Comparison of ENCODE assay signal across 8 cellular contexts in the genomic region with DNA sequence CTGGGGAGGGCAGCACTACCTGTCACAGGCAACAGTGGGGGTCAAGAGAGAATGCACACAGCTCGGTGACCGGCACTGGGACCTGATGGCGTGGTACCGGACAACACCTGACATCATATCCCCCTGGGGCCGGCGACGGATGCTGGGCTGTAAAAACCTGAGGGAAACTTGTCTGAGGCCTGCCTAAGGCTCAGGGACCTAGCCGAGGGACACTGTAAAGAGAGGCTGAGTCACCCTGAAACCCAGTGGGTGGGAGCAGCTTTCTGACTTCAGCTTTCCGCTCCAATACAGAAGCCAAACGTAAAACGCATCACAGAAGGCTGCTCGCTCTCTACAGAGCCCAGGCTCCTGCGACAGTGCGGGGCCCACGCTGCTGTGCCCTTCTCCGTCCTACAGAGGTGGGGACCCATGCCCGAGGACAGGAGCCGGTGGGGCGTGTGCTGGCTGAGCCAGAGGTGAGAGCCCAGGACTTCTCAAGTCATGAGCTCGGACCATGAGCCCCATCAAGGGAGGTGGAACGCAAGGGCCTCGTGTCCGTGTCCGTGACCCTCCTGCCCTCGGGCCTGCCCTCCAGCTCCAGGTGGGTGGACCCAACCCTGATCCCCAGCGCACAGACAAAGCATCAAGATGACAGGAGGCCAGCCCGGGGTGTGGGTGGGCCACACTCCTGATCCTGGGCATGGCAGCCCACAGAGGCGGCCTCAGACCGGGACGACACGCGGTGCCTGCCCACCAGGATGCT. TPM values are rescaled to one million over a fixed set of nuclear protein-coding genes. Genes with fewer than 3 reads are reported as not detected.
DNase-seq lines count a peak whose midpoint lies in the region; ATAC-seq, FAIRE-seq and TF ChIP-seq lines count a peak whose summit lies in the region.

No MANE protein-coding gene starts in this region.

- H3K4me3 ChIP-seq in skin epidermis: no peak overlapping the region

- H3K27ac Mint-ChIP-seq in T-helper 17 cell: peak overlapping the region; percentile 93

- H3K36me3 Mint-ChIP-seq in T-helper 17 cell (ENCODE audit: low read depth): no peaks in the 10 kb centered on the region

- TF ChIP-seq POLR2A in GM15510 (IDR thresholded peaks at IDR 0.05; ENCODE audit: borderline replicate concordance, extremely low read depth, insufficient read length) (peak; percentile 94), H54 (IDR thresholded peaks at IDR 0.05; ENCODE audit: low read depth, low read length) (no peak)

- H3K4me3 Mint-ChIP-seq in T-helper 17 cell: peak overlapping the region; percentile 77

- peaks cover 57% of the 10 kb centered on the region for H3K4me1 Mint-ChIP-seq in T-helper 17 cell

- no peaks in the 10 kb centered on the region for H3K27me3 Mint-ChIP-seq in T-helper 17 cell

- DNase-seq in H54 (ENCODE audit: insufficient read length, low spot score) (peak; percentile 98), T-helper 17 cell (peak in 1 of 3 donors; percentile 44), NCI-H1417 treated with DMSO at 0.1 percent for 48 hours (lab: John Stamatoyannopoulos, UW) (no peak), NCI-H524 treated with DMSO at 0.1 percent for 48 hours (lab: John Stamatoyannopoulos, UW) (no peak), COLO668 (lab: John Stamatoyannopoulos, UW; ENCODE audit: unreplicated experiment) (no peak)

- H3K27ac ChIP-seq in cingulate gyrus (ENCODE audit: low read depth, low read length): peak overlapping the region; percentile 87
- H3K27ac ChIP-seq in skin epidermis: peak overlapping the region in 19 of 21 experiments; percentile 34 to 97 (median 79)

- peak; percentile 84 for FAIRE-seq in H54 (lab: Jason Lieb, UNC)

- no peaks in the 10 kb centered on the region for H3K9me3 ChIP-seq in T-helper 17 cell (ENCODE audit: control insufficient read depth, low read length, poor library complexity, severe bottlenecking)

- peak; percentile 54 for ATAC-seq in T-helper 17 cell

RNA-seq across cellular contexts. Expression of a gene that starts 5.3 kb away (rescaled TPM):
- 100 to 1,000 TPM; 150 to 236 TPM for total RNA-seq in T-helper 17 cell

RNA-seq across cellular contexts. Expression of a gene that starts 47.9 kb away (rescaled TPM):
- 1 to 10 TPM; 2.2 to 2.3 TPM for total RNA-seq in T-helper 17 cell

RNA-seq across cellular contexts. Expression of a gene that starts 54.0 kb away (rescaled TPM):
- under 1 TPM in 1 of 2 donors, not detected in 1; 0.42 TPM for total RNA-seq in T-helper 17 cell
